In genomic region chr14:74015178-74015577, GRCh38 we compare ENCODE assay signal across 30 cellular contexts.
"Had no signal": no experiment of that assay in that cellular context is flagged by ENCODE, and none has a peak within 500 bp of the region (broad histone marks: within the 10 kb centered on the region; RNA-seq: fewer than 3 reads in every experiment).

No MANE protein-coding gene starts in this region.

- H3K27me3 ChIP-seq: gastroesophageal sphincter, heart right ventricle, right atrium auricular region, sigmoid colon, stomach, thyroid gland, vagina had no signal

- ATAC-seq: esophagus mucosa; gastroesophageal sphincter; heart right ventricle; left colon; lower lobe of right lung; naive thymus-derived CD8-positive, alpha-beta T cell; stimulated activated effector memory CD8-positive, alpha-beta T cell treated with anti-CD3 and anti-CD28 coated beads, Interleukin-12 subunit alpha, Interleukin-12 subunit beta, amount 100 ng/mL, for 72 hours had no signal

- H3K4me3 Mint-ChIP-seq: dendritic cell treated with granulocyte-macrophage colony-stimulating factor and Interleukin-4, amounts not matched to agents 40 ng/mL and 50 ng/mL, for 4 days; endodermal cell; immature natural killer cell; nephron progenitor cell; stimulated activated effector memory CD8-positive, alpha-beta T cell treated with anti-CD3 and anti-CD28 coated beads, Interleukin-12 subunit alpha, Interleukin-12 subunit beta, amount 100 ng/mL, for 72 hours had no signal

- H3K27me3 Mint-ChIP-seq: dendritic cell treated with granulocyte-macrophage colony-stimulating factor and Interleukin-4, amounts not matched to agents 40 ng/mL and 50 ng/mL, for 4 days; naive thymus-derived CD8-positive, alpha-beta T cell had no signal

- H3K4me3 ChIP-seq: gastroesophageal sphincter, heart right ventricle, left ventricle myocardium inferior, lower lobe of right lung, prostate gland, right atrium auricular region, sigmoid colon, stomach, thyroid gland, vagina had no signal

- H3K9me3 ChIP-seq: gastroesophageal sphincter, heart right ventricle, left ventricle myocardium inferior, lower lobe of right lung, prostate gland, right atrium auricular region, sigmoid colon, stomach, thyroid gland, vagina had no signal

- H3K27ac ChIP-seq: epithelial cell of prostate, gastroesophageal sphincter, left ventricle myocardium inferior, lower lobe of right lung, right atrium auricular region, sigmoid colon, thyroid gland, vagina had no signal

- H3K36me3 ChIP-seq: prostate gland, right atrium auricular region, sigmoid colon, thyroid gland, vagina had no signal

- H3K4me1 ChIP-seq: prostate gland had no signal

- H3K27ac Mint-ChIP-seq: dendritic cell treated with granulocyte-macrophage colony-stimulating factor and Interleukin-4, amounts not matched to agents 40 ng/mL and 50 ng/mL, for 4 days; endodermal cell; nephron progenitor cell; stimulated activated effector memory CD8-positive, alpha-beta T cell treated with anti-CD3 and anti-CD28 coated beads, Interleukin-12 subunit alpha, Interleukin-12 subunit beta, amount 100 ng/mL, for 72 hours had no signal

- DNase-seq: effector CD8-positive, alpha-beta T cell; endodermal cell; foreskin fibroblast; glutamatergic neuron; heart right ventricle; hypothalamus; immature natural killer cell; islet precursor cell; kidney glomerular epithelial cell; left colon; left ventricle myocardium inferior; lower lobe of right lung; naive thymus-derived CD8-positive, alpha-beta T cell; nephron progenitor cell; nucleus accumbens; sigmoid colon; stimulated activated CD4-positive, alpha-beta T cell treated with anti-CD3 and anti-CD28 coated beads, Interleukin-2, amount 100 ng/mL, for 24 hours; stimulated activated CD4-positive, alpha-beta T cell treated with anti-CD3 and anti-CD28 coated beads, Interleukin-4, amount 100 ng/mL, for 24 hours; stimulated activated naive CD4-positive, alpha-beta T cell treated with Interleukin-2 at 50 U/mL for 16 hours; stomach; thyroid gland; trophoblast cell had no signal

- H3K9me3 Mint-ChIP-seq: dendritic cell treated with granulocyte-macrophage colony-stimulating factor and Interleukin-4, amounts not matched to agents 40 ng/mL and 50 ng/mL, for 4 days; endodermal cell; immature natural killer cell; naive thymus-derived CD8-positive, alpha-beta T cell; nephron progenitor cell; stimulated activated effector memory CD8-positive, alpha-beta T cell treated with anti-CD3 and anti-CD28 coated beads, Interleukin-12 subunit alpha, Interleukin-12 subunit beta, amount 100 ng/mL, for 72 hours had no signal
